Comparison of ENCODE assay signal across 8 cellular contexts in the genomic region with DNA sequence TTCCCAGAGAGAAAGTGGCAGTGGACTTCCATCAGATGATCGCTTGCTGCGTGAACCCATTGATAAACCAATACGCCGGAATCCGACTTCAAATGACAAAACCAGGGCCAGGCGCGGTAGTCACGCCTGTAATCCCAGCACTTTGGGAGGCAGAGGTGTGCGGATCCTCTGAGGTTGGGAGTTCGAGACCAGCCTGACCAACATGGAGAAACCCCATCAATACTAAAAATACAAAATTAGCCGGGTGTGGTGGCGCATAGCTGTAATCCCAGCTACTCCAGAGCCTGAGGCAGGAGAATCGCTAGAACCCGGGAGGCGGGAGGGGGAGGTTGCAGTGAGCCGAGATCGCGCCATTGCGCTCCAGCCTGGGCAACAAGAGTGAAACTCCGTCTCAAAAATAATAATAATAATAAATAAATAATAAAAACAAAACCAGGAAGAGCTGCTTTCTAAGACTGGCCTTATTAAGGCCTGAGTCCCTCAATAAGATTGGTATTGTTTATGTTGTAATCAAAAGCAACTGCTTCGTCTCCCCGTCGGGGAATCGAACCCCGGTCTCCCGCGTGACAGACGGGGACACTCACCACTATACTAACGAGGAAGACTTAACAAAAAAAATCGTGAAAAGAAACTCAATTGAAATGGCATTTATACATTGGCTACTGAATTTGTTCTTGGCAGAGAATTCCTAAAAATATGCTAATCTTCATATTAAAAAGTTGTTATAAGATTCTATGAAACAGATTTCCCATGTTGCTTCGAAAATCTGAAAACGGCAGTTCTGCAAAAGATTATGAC.
DNase-seq lines count a peak whose midpoint lies in the region; ATAC-seq and TF ChIP-seq lines count a peak whose summit lies in the region.

No MANE protein-coding gene starts in this region.

- peak overlapping the region; percentile 65 for H3K4me3 Mint-ChIP-seq in Calu3 (ENCODE audit: low read depth, unreplicated experiment)
- H3K4me3 Mint-ChIP-seq in T-helper 1 cell treated with Interleukin-12 subunit alpha and Interleukin-12 subunit beta and Interleukin-4 antibody, amounts not matched to agents 30 μg/mL and 1 μg/mL, for 36 hours = peak overlapping the region; percentile 33

- intact Hi-C loops in Calu3 (cut with micrococcal nuclease; ENCODE audit: unreplicated experiment) (no loop called here), left colon (cut with DNase I, micrococcal nuclease) (no loop called here)

- peak; percentile 84 for DNase-seq in Calu3
- peak; percentile 74 for DNase-seq in HT1080 (ENCODE audit: low read depth)
- DNase-seq in fibroblast of mammary gland (ENCODE audit: low read depth) = peak; percentile 79
- peak; percentile 13 to 69 (median 29) for DNase-seq in stimulated activated CD4-positive, alpha-beta T cell treated with anti-CD3 and anti-CD28 coated beads, TNF-alpha, amount 100 ng/mL, for 24 hours (ENCODE audit: low read depth in 3 of 3)
- no peak for DNase-seq in left colon

- H3K4me3 ChIP-seq in fibroblast of mammary gland (ENCODE audit: control insufficient read depth, low read depth, low read length) = peak overlapping the region; percentile 22

- peaks cover 25% of the 10 kb centered on the region for H3K27me3 Mint-ChIP-seq in Calu3 (ENCODE audit: unreplicated experiment)
- H3K27me3 Mint-ChIP-seq in T-helper 1 cell treated with Interleukin-12 subunit alpha and Interleukin-12 subunit beta and Interleukin-4 antibody, amounts not matched to agents 30 μg/mL and 1 μg/mL, for 36 hours (ENCODE audit: low read depth) = peaks cover 51% of the 10 kb centered on the region

- BruUV-seq in Calu3 (replicated peaks; lab: Mats Ljungman, UMichigan) = no TSS peak

- no peak for ATAC-seq in GM18909 (IDR thresholded peaks at IDR 0.05; ENCODE audit: poor library complexity, unreplicated experiment)
- no peak for ATAC-seq in left colon
- no peak for ATAC-seq in HG03039 (IDR thresholded peaks at IDR 0.05; ENCODE audit: unreplicated experiment)

- peaks cover 16% of the 10 kb centered on the region for H3K36me3 Mint-ChIP-seq in Calu3 (ENCODE audit: insufficient read depth, unreplicated experiment)
- H3K36me3 Mint-ChIP-seq in T-helper 1 cell treated with Interleukin-12 subunit alpha and Interleukin-12 subunit beta and Interleukin-4 antibody, amounts not matched to agents 30 μg/mL and 1 μg/mL, for 36 hours (ENCODE audit: low read depth) = peaks cover 2% of the 10 kb centered on the region

- no peaks in the 10 kb centered on the region for H3K9me3 Mint-ChIP-seq in Calu3 (ENCODE audit: low read depth, unreplicated experiment)
- H3K9me3 Mint-ChIP-seq in T-helper 1 cell treated with Interleukin-12 subunit alpha and Interleukin-12 subunit beta and Interleukin-4 antibody, amounts not matched to agents 30 μg/mL and 1 μg/mL, for 36 hours = no peaks in the 10 kb centered on the region

- CTCF ChIA-PET in Calu3 (lab: Charles Lee) = interaction anchor here (0.8 kb wide), 1 partner anchor 8 kb away, joined by 7 read pairs; no protein-coding TSS in a partner anchor

- H3K4me1 Mint-ChIP-seq in Calu3 (ENCODE audit: low read depth, unreplicated experiment) = peaks cover 17% of the 10 kb centered on the region
- H3K4me1 Mint-ChIP-seq in T-helper 1 cell treated with Interleukin-12 subunit alpha and Interleukin-12 subunit beta and Interleukin-4 antibody, amounts not matched to agents 30 μg/mL and 1 μg/mL, for 36 hours (ENCODE audit: low read depth) = peaks cover 2% of the 10 kb centered on the region

- TF ChIP-seq CTCF in Calu3 (IDR thresholded peaks at IDR 0.05; ENCODE audit: unreplicated experiment) (no peak), fibroblast of mammary gland (conservative IDR thresholded peaks at IDR 0.05; ENCODE audit: control insufficient read depth, insufficient read depth, low read depth, low read length) (no peak)

- H3K27ac Mint-ChIP-seq in Calu3 (ENCODE audit: unreplicated experiment) = peak overlapping the region; percentile 100
- peak overlapping the region; percentile 84 for H3K27ac Mint-ChIP-seq in T-helper 1 cell treated with Interleukin-12 subunit alpha and Interleukin-12 subunit beta and Interleukin-4 antibody, amounts not matched to agents 30 μg/mL and 1 μg/mL, for 36 hours

Comparison
In these comparisons a context has a peak if more than half of its experiments do, and no peak if none do; other contexts are left out.
1. DNase-seq: peak in Calu3 (single experiment), HT1080 (single experiment), fibroblast of mammary gland (single experiment) and stimulated activated CD4-positive, alpha-beta T cell treated with anti-CD3 and anti-CD28 coated beads, TNF-alpha, amount 100 ng/mL, for 24 hours (3 of 3); none in left colon (0 of 2).